11 cellular contexts compared by ENCODE assay signal in genomic region chr1:197481101-197481500, GRCh38.
DNase-seq lines count a peak whose midpoint lies in the region; ATAC-seq, FAIRE-seq and TF ChIP-seq lines count a peak whose summit lies in the region.
"Had no signal": no experiment of that assay in that cellular context is flagged by ENCODE, and none has a peak within 500 bp of the region (broad histone marks: within the 10 kb centered on the region; RNA-seq: fewer than 3 reads in every experiment).

No MANE protein-coding gene starts in this region.

- peaks cover 3% of the 10 kb centered on the region for H3K27me3 Mint-ChIP-seq in activated T-helper 1 cell treated with anti-CD3 and anti-CD28 coated beads, Interleukin-12 subunit alpha, Interleukin-12 subunit beta, Interleukin-2, Interleukin-4 antibody, amounts not matched to agents 30 ng/mL and 10 ng/mL and 1 ng/mL, durations not matched to agents 14 hours and 24 hours and 36 hours (ENCODE audit: insufficient read depth)
- H3K27me3 Mint-ChIP-seq: brain had no signal

- no peaks in the 10 kb centered on the region for H3K36me3 Mint-ChIP-seq in activated T-helper 1 cell treated with anti-CD3 and anti-CD28 coated beads, Interleukin-12 subunit alpha, Interleukin-12 subunit beta, Interleukin-2, Interleukin-4 antibody, amounts not matched to agents 30 ng/mL and 10 ng/mL and 1 ng/mL, durations not matched to agents 14 hours and 24 hours and 36 hours (ENCODE audit: low read depth)
- H3K36me3 Mint-ChIP-seq: stimulated activated naive B cell treated with anti-CD40 and anti-IgM and Interleukin-4, amounts not matched to agents 10 μg/mL and 1 μg/mL and 100 μg/mL, for 72 hours had no signal

- no peak overlapping the region for H3K4me3 Mint-ChIP-seq in activated T-helper 1 cell treated with anti-CD3 and anti-CD28 coated beads, Interleukin-12 subunit alpha, Interleukin-12 subunit beta, Interleukin-2, Interleukin-4 antibody, amounts not matched to agents 30 ng/mL and 10 ng/mL and 1 ng/mL, durations not matched to agents 14 hours and 24 hours and 36 hours
- H3K4me3 Mint-ChIP-seq: brain; stimulated activated naive B cell treated with anti-CD40 and anti-IgM and Interleukin-4, amounts not matched to agents 10 μg/mL and 1 μg/mL and 100 μg/mL, for 72 hours had no signal

- intact Hi-C loops in left ventricle myocardium superior (cut with micrococcal nuclease) (no loop called here), cardiac septum (cut with DNase I) (no loop called here)
- intact Hi-C loops in activated T-helper 1 cell treated with anti-CD3 and anti-CD28 coated beads, Interleukin-12 subunit alpha, Interleukin-12 subunit beta, Interleukin-2, Interleukin-4 antibody, amounts not matched to agents 30 ng/mL and 10 ng/mL and 1 ng/mL, durations not matched to agents 14 hours and 24 hours and 36 hours (cut with micrococcal nuclease) = no loop called here

- no peak for TF ChIP-seq POLR2A in H54 (IDR thresholded peaks at IDR 0.05; ENCODE audit: low read depth, low read length)

- ATAC-seq in left ventricle myocardium superior (peak; percentile 50), HG03432 (IDR thresholded peaks at IDR 0.05; ENCODE audit: unreplicated experiment) (peak; percentile 60)
- peak; percentile 59 for ATAC-seq in stimulated activated naive CD8-positive, alpha-beta T cell treated with anti-CD3 and anti-CD28 coated beads, Interleukin-15, Interleukin-2, amounts not matched to agents 100 U/mL and 50 U/mL, for 24 hours
- ATAC-seq: stimulated activated naive B cell treated with anti-CD40 and anti-IgM and Interleukin-4, amounts not matched to agents 10 μg/mL and 1 μg/mL and 100 μg/mL, for 72 hours had no signal

- FAIRE-seq in H54 (lab: Jason Lieb, UNC) = no peak

- H3K4me1 Mint-ChIP-seq in activated T-helper 1 cell treated with anti-CD3 and anti-CD28 coated beads, Interleukin-12 subunit alpha, Interleukin-12 subunit beta, Interleukin-2, Interleukin-4 antibody, amounts not matched to agents 30 ng/mL and 10 ng/mL and 1 ng/mL, durations not matched to agents 14 hours and 24 hours and 36 hours (ENCODE audit: low read depth) = peaks cover 14% of the 10 kb centered on the region
- H3K4me1 Mint-ChIP-seq: brain; stimulated activated naive B cell treated with anti-CD40 and anti-IgM and Interleukin-4, amounts not matched to agents 10 μg/mL and 1 μg/mL and 100 μg/mL, for 72 hours had no signal

- H3K27ac Mint-ChIP-seq in activated T-helper 1 cell treated with anti-CD3 and anti-CD28 coated beads, Interleukin-12 subunit alpha, Interleukin-12 subunit beta, Interleukin-2, Interleukin-4 antibody, amounts not matched to agents 30 ng/mL and 10 ng/mL and 1 ng/mL, durations not matched to agents 14 hours and 24 hours and 36 hours = no peak overlapping the region
- H3K27ac Mint-ChIP-seq: stimulated activated naive B cell treated with anti-CD40 and anti-IgM and Interleukin-4, amounts not matched to agents 10 μg/mL and 1 μg/mL and 100 μg/mL, for 72 hours had no signal

- DNase-seq in left ventricle myocardium superior = no peak
- DNase-seq in cardiac septum (ENCODE audit: low spot score) = no peak
- DNase-seq in activated T-helper 1 cell treated with anti-CD3 and anti-CD28 coated beads, Interleukin-12 subunit alpha, Interleukin-12 subunit beta, Interleukin-2, Interleukin-4 antibody, amounts not matched to agents 30 ng/mL and 10 ng/mL and 1 ng/mL, durations not matched to agents 14 hours and 24 hours and 36 hours (ENCODE audit: low spot score) = peak; percentile 14
- DNase-seq in stimulated activated naive CD8-positive, alpha-beta T cell treated with anti-CD3 and anti-CD28 coated beads, Interleukin-15, Interleukin-2, amounts not matched to agents 100 U/mL and 50 U/mL, for 24 hours = peak; percentile 6
- DNase-seq in amygdala (lab: John Stamatoyannopoulos, UW) = no peak
- no peak for DNase-seq in H54 (ENCODE audit: insufficient read length, low spot score)
- DNase-seq in DMS79 (lab: John Stamatoyannopoulos, UW) = no peak
- DNase-seq: DMS79 treated with DMSO at 0.1 percent for 48 hours; stimulated activated naive B cell treated with anti-CD40 and anti-IgM and Interleukin-4, amounts not matched to agents 10 μg/mL and 1 μg/mL and 100 μg/mL, for 72 hours had no signal

- H3K9me3 Mint-ChIP-seq in activated T-helper 1 cell treated with anti-CD3 and anti-CD28 coated beads, Interleukin-12 subunit alpha, Interleukin-12 subunit beta, Interleukin-2, Interleukin-4 antibody, amounts not matched to agents 30 ng/mL and 10 ng/mL and 1 ng/mL, durations not matched to agents 14 hours and 24 hours and 36 hours = no peaks in the 10 kb centered on the region
- H3K9me3 Mint-ChIP-seq: brain; stimulated activated naive B cell treated with anti-CD40 and anti-IgM and Interleukin-4, amounts not matched to agents 10 μg/mL and 1 μg/mL and 100 μg/mL, for 72 hours had no signal

Comparison
In these comparisons a context has a peak if more than half of its experiments do, and no peak if none do; other contexts are left out.
1. DNase-seq: peak in activated T-helper 1 cell treated with anti-CD3 and anti-CD28 coated beads, Interleukin-12 subunit alpha, Interleukin-12 subunit beta, Interleukin-2, Interleukin-4 antibody, amounts not matched to agents 30 ng/mL and 10 ng/mL and 1 ng/mL, durations not matched to agents 14 hours and 24 hours and 36 hours (single experiment) and stimulated activated naive CD8-positive, alpha-beta T cell treated with anti-CD3 and anti-CD28 coated beads, Interleukin-15, Interleukin-2, amounts not matched to agents 100 U/mL and 50 U/mL, for 24 hours (single experiment); none in left ventricle myocardium superior (single experiment), cardiac septum (single experiment), amygdala (0 of 56), H54 (single experiment) and DMS79 (single experiment).
2. Peak in every context shown above with its lines, with median percentiles within 50 percentile points of each other: ATAC-seq.